Comparison of ENCODE assay signal across 1 cellular context in genomic region chr11:46360878-46361277, GRCh38.
TF ChIP-seq lines count a peak whose summit lies in the region.

No MANE protein-coding gene starts in this region.

TF ChIP-seq in GM12878, 131 proteins besides CTCF, POLR2A, EP300 and RAD21:
- 0 out of 2 replicates have a peak, but pooled peaks have one; percentile 23 for TF ChIP-seq LARP7 (IDR thresholded peaks at IDR 0.05)
- TF ChIP-seq, protein P1, sequence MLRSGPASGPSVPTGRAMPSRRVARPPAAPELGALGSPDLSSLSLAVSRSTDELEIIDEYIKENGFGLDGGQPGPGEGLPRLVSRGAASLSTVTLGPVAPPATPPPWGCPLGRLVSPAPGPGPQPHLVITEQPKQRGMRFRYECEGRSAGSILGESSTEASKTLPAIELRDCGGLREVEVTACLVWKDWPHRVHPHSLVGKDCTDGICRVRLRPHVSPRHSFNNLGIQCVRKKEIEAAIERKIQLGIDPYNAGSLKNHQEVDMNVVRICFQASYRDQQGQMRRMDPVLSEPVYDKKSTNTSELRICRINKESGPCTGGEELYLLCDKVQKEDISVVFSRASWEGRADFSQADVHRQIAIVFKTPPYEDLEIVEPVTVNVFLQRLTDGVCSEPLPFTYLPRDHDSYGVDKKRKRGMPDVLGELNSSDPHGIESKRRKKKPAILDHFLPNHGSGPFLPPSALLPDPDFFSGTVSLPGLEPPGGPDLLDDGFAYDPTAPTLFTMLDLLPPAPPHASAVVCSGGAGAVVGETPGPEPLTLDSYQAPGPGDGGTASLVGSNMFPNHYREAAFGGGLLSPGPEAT (IDR thresholded peaks at IDR 0.05; ENCODE audit: low read depth): no peak
